In genomic region chr10:68342909-68343516, GRCh38 we compare ENCODE assay signal across 1 cellular context.
TF ChIP-seq lines count a peak whose summit lies in the region.

No MANE protein-coding gene starts in this region.

TF ChIP-seq in K562, 482 proteins besides CTCF, POLR2A, EP300 and RAD21:
- peak; percentile 31 for TF ChIP-seq POLR2B (IDR thresholded peaks at IDR 0.05; ENCODE audit: low read depth, partially characterized antibody)
- no peak for TF ChIP-seq HDAC2 (IDR thresholded peaks at IDR 0.05)
- TF ChIP-seq ATF1 (CRISPR knock-in tag; IDR thresholded peaks at IDR 0.05), result no peak
- TF ChIP-seq ATF1 (tag; IDR thresholded peaks at IDR 0.05), result no peak
- TF ChIP-seq SUPT5H (IDR thresholded peaks at IDR 0.05), result peak; percentile 27; the same call in 1 of the 2 replicates
- TF ChIP-seq STAT5B (CRISPR knock-in tag; IDR thresholded peaks at IDR 0.05), result no peak
- TF ChIP-seq POLR2G (IDR thresholded peaks at IDR 0.05; ENCODE audit: low read depth, low read length), result 0 out of 2 replicates have a peak, but pooled peaks have one; percentile 11
- TF ChIP-seq, protein P1, sequence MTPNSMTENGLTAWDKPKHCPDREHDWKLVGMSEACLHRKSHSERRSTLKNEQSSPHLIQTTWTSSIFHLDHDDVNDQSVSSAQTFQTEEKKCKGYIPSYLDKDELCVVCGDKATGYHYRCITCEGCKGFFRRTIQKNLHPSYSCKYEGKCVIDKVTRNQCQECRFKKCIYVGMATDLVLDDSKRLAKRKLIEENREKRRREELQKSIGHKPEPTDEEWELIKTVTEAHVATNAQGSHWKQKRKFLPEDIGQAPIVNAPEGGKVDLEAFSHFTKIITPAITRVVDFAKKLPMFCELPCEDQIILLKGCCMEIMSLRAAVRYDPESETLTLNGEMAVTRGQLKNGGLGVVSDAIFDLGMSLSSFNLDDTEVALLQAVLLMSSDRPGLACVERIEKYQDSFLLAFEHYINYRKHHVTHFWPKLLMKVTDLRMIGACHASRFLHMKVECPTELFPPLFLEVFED (CRISPR knock-in tag; conservative IDR thresholded peaks at IDR 0.05), result no peak
- peak; percentile 34; the same call in 1 of the 2 replicates for TF ChIP-seq POLR2AphosphoS5 (IDR thresholded peaks at IDR 0.05; ENCODE audit: control insufficient read depth, insufficient read depth, low read depth, low read length)
